ENCODE assay signal across 8 cellular contexts in genomic region chr15:77417642-77418041, GRCh38. TPM values are rescaled to one million over a fixed set of nuclear protein-coding genes. Genes with fewer than 3 reads are reported as not detected.
DNase-seq lines count a peak whose midpoint lies in the region; ATAC-seq and TF ChIP-seq lines count a peak whose summit lies in the region.

No MANE protein-coding gene starts in this region.

- H3K27ac Mint-ChIP-seq in progenitor cell of endocrine pancreas = no peak overlapping the region
- no peak overlapping the region for H3K27ac Mint-ChIP-seq in activated CD8-positive, alpha-beta T cell treated with anti-CD3 and anti-CD28 coated beads for 36 hours
- H3K27ac Mint-ChIP-seq in T-helper 17 cell = no peak overlapping the region

- H3K9me3 Mint-ChIP-seq in progenitor cell of endocrine pancreas (ENCODE audit: low read depth) = no peaks in the 10 kb centered on the region
- H3K9me3 Mint-ChIP-seq in activated CD8-positive, alpha-beta T cell treated with anti-CD3 and anti-CD28 coated beads for 36 hours = no peaks in the 10 kb centered on the region

- peak overlapping the region; percentile 9 for H3K4me3 Mint-ChIP-seq in progenitor cell of endocrine pancreas (ENCODE audit: low read depth)
- no peak overlapping the region for H3K4me3 Mint-ChIP-seq in activated CD8-positive, alpha-beta T cell treated with anti-CD3 and anti-CD28 coated beads for 36 hours
- no peak overlapping the region for H3K4me3 Mint-ChIP-seq in T-helper 17 cell

- CTCF ChIA-PET in activated CD8-positive, alpha-beta T cell treated with anti-CD3 and anti-CD28 coated beads for 36 hours (lab: Charles Lee) = interaction anchor here (1.5 kb wide), 1 partner anchor 79 kb away, joined by 4 read pairs; no protein-coding TSS in a partner anchor

- DNase-seq in EH (ENCODE audit: low read depth) = peak; percentile 51
- DNase-seq in M059J (ENCODE audit: low read depth) = peak; percentile 11
- DNase-seq in fibroblast of peridontal ligament (ENCODE audit: extremely low read depth) = peak; percentile 37
- no peak for DNase-seq in progenitor cell of endocrine pancreas (ENCODE audit: low spot score, unreplicated experiment)
- DNase-seq in activated CD8-positive, alpha-beta T cell treated with anti-CD3 and anti-CD28 coated beads for 36 hours = no peak
- no peak for DNase-seq in T-helper 17 cell
- no peak for DNase-seq in NCI-H1105 treated with DMSO at 0.1 percent for 48 hours (lab: John Stamatoyannopoulos, UW)
- no peak for DNase-seq in GF-D8 (lab: John Stamatoyannopoulos, UW)

- ATAC-seq in activated CD8-positive, alpha-beta T cell treated with anti-CD3 and anti-CD28 coated beads for 36 hours = no peak
- ATAC-seq in T-helper 17 cell = no peak

- POLR2A ChIA-PET in activated CD8-positive, alpha-beta T cell treated with anti-CD3 and anti-CD28 coated beads for 36 hours (lab: Charles Lee) = no interaction called here

- H3K9me3 ChIP-seq in T-helper 17 cell (ENCODE audit: control insufficient read depth, low read length, poor library complexity, severe bottlenecking) = no peaks in the 10 kb centered on the region

- H3K36me3 Mint-ChIP-seq in progenitor cell of endocrine pancreas (ENCODE audit: insufficient read depth) (no peaks in the 10 kb centered on the region), T-helper 17 cell (ENCODE audit: low read depth) (peaks cover 3% of the 10 kb centered on the region)
- H3K36me3 Mint-ChIP-seq in activated CD8-positive, alpha-beta T cell treated with anti-CD3 and anti-CD28 coated beads for 36 hours (ENCODE audit: low read depth) = peaks cover 5% of the 10 kb centered on the region

- no peaks in the 10 kb centered on the region for H3K27me3 Mint-ChIP-seq in progenitor cell of endocrine pancreas
- no peaks in the 10 kb centered on the region for H3K27me3 Mint-ChIP-seq in activated CD8-positive, alpha-beta T cell treated with anti-CD3 and anti-CD28 coated beads for 36 hours
- H3K27me3 Mint-ChIP-seq in T-helper 17 cell = peaks cover 8% of the 10 kb centered on the region

- no peak for TF ChIP-seq CTCF in progenitor cell of endocrine pancreas (IDR thresholded peaks at IDR 0.05; ENCODE audit: unreplicated experiment)
- no peak for TF ChIP-seq CTCF in activated CD8-positive, alpha-beta T cell treated with anti-CD3 and anti-CD28 coated beads for 36 hours (IDR thresholded peaks at IDR 0.05)

- H3K4me1 Mint-ChIP-seq in progenitor cell of endocrine pancreas (ENCODE audit: low read depth) = peaks cover 17% of the 10 kb centered on the region
- peaks cover 31% of the 10 kb centered on the region for H3K4me1 Mint-ChIP-seq in activated CD8-positive, alpha-beta T cell treated with anti-CD3 and anti-CD28 coated beads for 36 hours (ENCODE audit: low read depth)
- H3K4me1 Mint-ChIP-seq in T-helper 17 cell = peaks cover 20% of the 10 kb centered on the region

- intact Hi-C loops in activated CD8-positive, alpha-beta T cell treated with anti-CD3 and anti-CD28 coated beads for 36 hours (cut with micrococcal nuclease) = no loop called here

RNA-seq across cellular contexts. Expression of gene PEAK1, which starts 2.3 kb away (rescaled TPM):
- total RNA-seq in M059J (2014; rRNA removed; shearing (Covaris generic)) = 10.3 and 12.4 TPM in 2 replicates
- 32.3 and 33.8 TPM in 2 replicates for total RNA-seq in progenitor cell of endocrine pancreas
- total RNA-seq in activated CD8-positive, alpha-beta T cell treated with anti-CD3 and anti-CD28 coated beads for 36 hours = 10 to 100 TPM; 32.1 to 36.1 TPM
- 10 to 100 TPM in 1 of 2 donors, 1 to 10 TPM in 1; 5.9 to 10.2 TPM for total RNA-seq in T-helper 17 cell

RNA-seq across cellular contexts. Expression of gene HMG20A, which starts 3.0 kb away (rescaled TPM):
- 23.6 and 51.2 TPM in 2 replicates for total RNA-seq in M059J (2014; rRNA removed; shearing (Covaris generic))
- total RNA-seq in progenitor cell of endocrine pancreas = 46.0 and 52.2 TPM in 2 replicates
- 10 to 100 TPM; 44.4 to 44.9 TPM for total RNA-seq in activated CD8-positive, alpha-beta T cell treated with anti-CD3 and anti-CD28 coated beads for 36 hours
- 10 to 100 TPM; 22.3 to 30.6 TPM for total RNA-seq in T-helper 17 cell

Comparison
In these comparisons a context has a peak if more than half of its experiments do, and no peak if none do; other contexts are left out.
1. DNase-seq: peak in EH (single experiment), M059J (single experiment) and fibroblast of peridontal ligament (single experiment); none in progenitor cell of endocrine pancreas (single experiment), activated CD8-positive, alpha-beta T cell treated with anti-CD3 and anti-CD28 coated beads for 36 hours (single experiment), T-helper 17 cell (0 of 3), NCI-H1105 treated with DMSO at 0.1 percent for 48 hours (single experiment) and GF-D8 (single experiment).